10 cellular contexts compared by ENCODE assay signal in genomic region chr21:31335957-31336738, GRCh38. TPM values are rescaled to one million over a fixed set of nuclear protein-coding genes. Genes with fewer than 3 reads are reported as not detected.
DNase-seq lines count a peak whose midpoint lies in the region; ATAC-seq and TF ChIP-seq lines count a peak whose summit lies in the region.
"Had no signal": no experiment of that assay in that cellular context is flagged by ENCODE, and none has a peak within 500 bp of the region (broad histone marks: within the 10 kb centered on the region; RNA-seq: fewer than 3 reads in every experiment).

No MANE protein-coding gene starts in this region.

- POLR2A ChIA-PET in GM10248 (lab: Yijun Ruan, JAX) = no interaction called here

- H3K4me1 ChIP-seq in SJCRH30 = peaks cover 12% of the 10 kb centered on the region

- H3K27me3 Mint-ChIP-seq in activated CD8-positive, alpha-beta memory T cell treated with anti-CD3 and anti-CD28 coated beads, Interleukin-2, amount 10 ng/mL, durations not matched to agents 7 days and 5 days = peaks cover 27% of the 10 kb centered on the region

- no peak for DNase-seq in activated CD8-positive, alpha-beta memory T cell treated with anti-CD3 and anti-CD28 coated beads, Interleukin-2, amount 10 ng/mL, durations not matched to agents 7 days and 5 days
- no peak for DNase-seq in activated CD8-positive, alpha-beta memory T cell treated with anti-CD3 and anti-CD28 coated beads, Interleukin-2, amount 50 U/mL, for 48 hours
- DNase-seq in SJCRH30 = peak; percentile 48 to 59
- peak; percentile 94 for DNase-seq in fibroblast of peridontal ligament (ENCODE audit: extremely low read depth)
- peak; percentile 58 for DNase-seq in smooth muscle cell of the brain vasculature (ENCODE audit: low read depth, low spot score)
- DNase-seq in GM10248 (ENCODE audit: extremely low spot score) = no peak

- ATAC-seq in activated CD8-positive, alpha-beta memory T cell treated with anti-CD3 and anti-CD28 coated beads, Interleukin-2, amount 10 ng/mL, durations not matched to agents 7 days and 5 days = peak; percentile 61
- ATAC-seq in GM18517 (IDR thresholded peaks at IDR 0.05; ENCODE audit: unreplicated experiment) (no peak), GM19397 (IDR thresholded peaks at IDR 0.05; ENCODE audit: unreplicated experiment) (no peak)
- ATAC-seq: Panc1 had no signal

- H3K27ac Mint-ChIP-seq in activated CD8-positive, alpha-beta memory T cell treated with anti-CD3 and anti-CD28 coated beads, Interleukin-2, amount 10 ng/mL, durations not matched to agents 7 days and 5 days = no peak overlapping the region

- no peak overlapping the region for H3K4me3 Mint-ChIP-seq in activated CD8-positive, alpha-beta memory T cell treated with anti-CD3 and anti-CD28 coated beads, Interleukin-2, amount 10 ng/mL, durations not matched to agents 7 days and 5 days

- H3K27me3 ChIP-seq in SJCRH30 = no peaks in the 10 kb centered on the region

- CTCF ChIA-PET in activated CD8-positive, alpha-beta memory T cell treated with anti-CD3 and anti-CD28 coated beads, Interleukin-2, amount 10 ng/mL, durations not matched to agents 7 days and 5 days (lab: Charles Lee) = no interaction called here
- CTCF ChIA-PET in GM10248 (lab: Yijun Ruan, JAX) = no interaction called here

- no peak for TF ChIP-seq CTCF in GM10248 (IDR thresholded peaks at IDR 0.05; ENCODE audit: control extremely low read depth, extremely low read depth, low read depth, missing control alignments)

- no peaks in the 10 kb centered on the region for H3K9me3 Mint-ChIP-seq in activated CD8-positive, alpha-beta memory T cell treated with anti-CD3 and anti-CD28 coated beads, Interleukin-2, amount 10 ng/mL, durations not matched to agents 7 days and 5 days (ENCODE audit: low read depth)

- H3K4me3 ChIP-seq in SJCRH30 = no peak overlapping the region

- peaks cover 29% of the 10 kb centered on the region for H3K4me1 Mint-ChIP-seq in activated CD8-positive, alpha-beta memory T cell treated with anti-CD3 and anti-CD28 coated beads, Interleukin-2, amount 10 ng/mL, durations not matched to agents 7 days and 5 days

- H3K36me3 Mint-ChIP-seq in activated CD8-positive, alpha-beta memory T cell treated with anti-CD3 and anti-CD28 coated beads, Interleukin-2, amount 10 ng/mL, durations not matched to agents 7 days and 5 days = peaks cover 11% of the 10 kb centered on the region

- peak overlapping the region; percentile 62 for H3K27ac ChIP-seq in SJCRH30
- H3K27ac ChIP-seq: epithelial cell of prostate had no signal

- no peaks in the 10 kb centered on the region for H3K9me3 ChIP-seq in SJCRH30 (replicated peaks)

- no peaks in the 10 kb centered on the region for H3K36me3 ChIP-seq in SJCRH30

RNA-seq across cellular contexts. Expression of gene TIAM1, which starts 7.9 kb away (rescaled TPM):
- total RNA-seq in activated CD8-positive, alpha-beta memory T cell treated with anti-CD3 and anti-CD28 coated beads, Interleukin-2, amount 10 ng/mL, durations not matched to agents 7 days and 5 days = 10 to 100 TPM; 18.8 to 20.5 TPM
- 6.0 and 9.5 TPM in 2 replicates for total RNA-seq in SJCRH30 (2014; rRNA removed; shearing (Covaris generic))

Comparison
In these comparisons a context has a peak if more than half of its experiments do, and no peak if none do; other contexts are left out.
1. DNase-seq: peak in SJCRH30 (2 of 2), fibroblast of peridontal ligament (single experiment) and smooth muscle cell of the brain vasculature (single experiment); none in activated CD8-positive, alpha-beta memory T cell treated with anti-CD3 and anti-CD28 coated beads, Interleukin-2, amount 10 ng/mL, durations not matched to agents 7 days and 5 days (single experiment), activated CD8-positive, alpha-beta memory T cell treated with anti-CD3 and anti-CD28 coated beads, Interleukin-2, amount 50 U/mL, for 48 hours (single experiment) and GM10248 (single experiment).